8 cellular contexts compared by ENCODE assay signal in the genomic region with DNA sequence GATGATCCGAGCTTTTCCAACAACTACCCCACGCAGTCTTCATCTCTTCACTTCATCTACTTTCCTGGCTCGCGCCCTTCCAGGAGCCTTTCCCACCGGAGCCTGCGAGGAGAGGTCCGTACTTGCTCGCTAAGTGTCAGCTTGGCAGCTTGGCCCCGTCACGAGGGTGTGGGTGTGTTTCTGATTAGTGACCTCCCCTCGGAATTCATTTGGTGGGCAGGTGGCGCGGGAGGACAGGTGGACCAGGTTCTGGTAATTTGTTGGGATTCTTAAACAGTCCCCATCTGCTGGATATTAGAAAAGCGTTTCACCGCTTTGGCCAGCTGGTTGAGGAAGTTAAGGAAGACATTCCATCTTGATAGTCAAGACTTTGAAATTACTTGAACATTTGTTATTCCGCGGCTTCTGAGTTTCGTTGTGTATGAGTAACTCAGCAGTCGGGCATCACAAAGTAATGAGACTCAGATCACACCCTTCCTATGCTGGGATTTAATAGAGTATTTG. TPM values are rescaled to one million over a fixed set of nuclear protein-coding genes. Genes with fewer than 3 reads are reported as not detected.
DNase-seq lines count a peak whose midpoint lies in the region; ATAC-seq and TF ChIP-seq lines count a peak whose summit lies in the region.

No MANE protein-coding gene starts in this region.

- H3K27ac ChIP-seq in right atrium auricular region: peak overlapping the region; percentile 92 to 94

- H3K27ac Mint-ChIP-seq in activated naive CD8-positive, alpha-beta T cell treated with anti-CD3 and anti-CD28 coated beads, Interleukin-2, amount 50 U/mL, for 24 hours: peak overlapping the region; percentile 99

- peaks cover 55% of the 10 kb centered on the region for H3K4me1 Mint-ChIP-seq in activated naive CD8-positive, alpha-beta T cell treated with anti-CD3 and anti-CD28 coated beads, Interleukin-2, amount 50 U/mL, for 24 hours

- TF ChIP-seq CTCF in AG10803 (conservative IDR thresholded peaks at IDR 0.05; ENCODE audit: low read length): 0 out of 2 replicates have a peak, but pooled peaks have one; percentile 3
- no peak for TF ChIP-seq CTCF in right atrium auricular region (IDR thresholded peaks at IDR 0.05)

- ATAC-seq in GM18909 (IDR thresholded peaks at IDR 0.05; ENCODE audit: poor library complexity, unreplicated experiment) (peak; percentile 36), HG03196 (IDR thresholded peaks at IDR 0.05; ENCODE audit: unreplicated experiment) (peak; percentile 30), sciatic nerve (peak; percentile 61)
- peak; percentile 18 for ATAC-seq in activated naive CD8-positive, alpha-beta T cell treated with anti-CD3 and anti-CD28 coated beads, Interleukin-2, amount 50 U/mL, for 24 hours

- H3K4me3 Mint-ChIP-seq in activated naive CD8-positive, alpha-beta T cell treated with anti-CD3 and anti-CD28 coated beads, Interleukin-2, amount 50 U/mL, for 24 hours: peak overlapping the region; percentile 99

- H3K36me3 Mint-ChIP-seq in activated naive CD8-positive, alpha-beta T cell treated with anti-CD3 and anti-CD28 coated beads, Interleukin-2, amount 50 U/mL, for 24 hours (ENCODE audit: low read depth): peaks cover 34% of the 10 kb centered on the region

- no peaks in the 10 kb centered on the region for H3K9me3 Mint-ChIP-seq in activated naive CD8-positive, alpha-beta T cell treated with anti-CD3 and anti-CD28 coated beads, Interleukin-2, amount 50 U/mL, for 24 hours

- intact Hi-C loops in sciatic nerve (cut with DNase I): no loop called here

- peak; percentile 54 for DNase-seq in AG10803 (ENCODE audit: low read depth)
- peak; percentile 62 for DNase-seq in RPMI8226
- DNase-seq in activated naive CD8-positive, alpha-beta T cell treated with anti-CD3 and anti-CD28 coated beads, Interleukin-2, amount 50 U/mL, for 24 hours: peak; percentile 58
- DNase-seq in right atrium auricular region (ENCODE audit: low spot score): peak; percentile 68
- DNase-seq in sciatic nerve (ENCODE audit: low spot score): peak; percentile 79
- DNase-seq in NCI-H1694 treated with DMSO at 0.1 percent for 48 hours (lab: John Stamatoyannopoulos, UW): no peak

- H3K9me3 ChIP-seq in right atrium auricular region: no peaks in the 10 kb centered on the region

- no peaks in the 10 kb centered on the region for H3K27me3 ChIP-seq in right atrium auricular region

- H3K4me3 ChIP-seq in AG10803 (ENCODE audit: low read length) (peak overlapping the region; percentile 88), right atrium auricular region (peak overlapping the region; percentile 81 to 87)

- no peaks in the 10 kb centered on the region for H3K27me3 Mint-ChIP-seq in activated naive CD8-positive, alpha-beta T cell treated with anti-CD3 and anti-CD28 coated beads, Interleukin-2, amount 50 U/mL, for 24 hours

- H3K4me1 ChIP-seq in right atrium auricular region: peaks cover 0 to 17% of the 10 kb centered on the region in 2 donors

- no peaks in the 10 kb centered on the region for H3K36me3 ChIP-seq in right atrium auricular region

RNA-seq across cellular contexts. Expression of a gene that starts 0.5 kb away (rescaled TPM):
- 10 to 100 TPM; 20.7 to 24.0 TPM for total RNA-seq in right atrium auricular region
- total RNA-seq in sciatic nerve: 65.9 TPM
